ENCODE assay signal across 8 cellular contexts in the genomic region with DNA sequence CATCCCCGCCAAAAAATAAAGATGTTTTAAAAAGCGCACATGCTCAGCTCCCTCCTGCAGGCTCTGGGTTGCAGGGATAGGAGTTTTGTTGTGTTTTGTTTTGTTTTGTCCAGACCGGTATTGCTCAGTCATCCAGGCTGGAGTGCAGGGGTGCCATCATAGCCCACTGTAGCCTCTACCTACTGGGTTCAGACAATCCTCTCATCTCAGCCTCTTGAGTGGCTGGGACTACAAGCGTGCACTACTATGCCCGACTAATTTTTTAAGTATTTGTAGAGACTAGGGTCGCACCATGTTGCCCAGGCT. TPM values are rescaled to one million over a fixed set of nuclear protein-coding genes. Genes with fewer than 3 reads are reported as not detected.
DNase-seq lines count a peak whose midpoint lies in the region; ATAC-seq and TF ChIP-seq lines count a peak whose summit lies in the region.

No MANE protein-coding gene starts in this region.

- in situ Hi-C loops in ACHN (cut with HindIII; ENCODE audit: low pct_ligation_motif_present, low pct_unique_long_range_greater_than_20kb, low sequenced_read_pairs) = no loop called here

- peak overlapping the region; percentile 63 to 75 (median 72) for H3K27ac ChIP-seq in right lobe of liver

- no peaks in the 10 kb centered on the region for H3K9me3 Mint-ChIP-seq in activated naive CD4-positive, alpha-beta T cell treated with anti-CD3 and anti-CD28 coated beads, Interleukin-2, amount 50 U/mL, for 24 hours
- peaks cover 0 to 10% of the 10 kb centered on the region in 2 donors for H3K9me3 Mint-ChIP-seq in activated naive CD4-positive, alpha-beta T cell treated with anti-CD3 and anti-CD28 coated beads, Interleukin-2, amount 50 U/mL, for 72 hours
- no peaks in the 10 kb centered on the region for H3K9me3 Mint-ChIP-seq in type B pancreatic cell

- peaks cover 26% of the 10 kb centered on the region for H3K4me1 Mint-ChIP-seq in activated naive CD4-positive, alpha-beta T cell treated with anti-CD3 and anti-CD28 coated beads, Interleukin-2, amount 50 U/mL, for 24 hours
- H3K4me1 Mint-ChIP-seq in type B pancreatic cell (ENCODE audit: unreplicated experiment) = peaks cover 18% of the 10 kb centered on the region

- no peaks in the 10 kb centered on the region for H3K36me3 Mint-ChIP-seq in activated naive CD4-positive, alpha-beta T cell treated with anti-CD3 and anti-CD28 coated beads, Interleukin-2, amount 50 U/mL, for 24 hours
- H3K36me3 Mint-ChIP-seq in activated naive CD4-positive, alpha-beta T cell treated with anti-CD3 and anti-CD28 coated beads, Interleukin-2, amount 50 U/mL, for 72 hours = peaks cover 0 to 5% of the 10 kb centered on the region in 2 donors
- no peaks in the 10 kb centered on the region for H3K36me3 Mint-ChIP-seq in type B pancreatic cell

- H3K4me1 ChIP-seq in right lobe of liver = peaks cover 0 to 7% (median 2%) of the 10 kb centered on the region in 4 donors

- no peak for TF ChIP-seq POLR2A in right lobe of liver (IDR thresholded peaks at IDR 0.05)

- peak overlapping the region; percentile 69 to 98 (median 87) for H3K4me3 ChIP-seq in right lobe of liver

- H3K9me3 ChIP-seq in right lobe of liver = peaks cover 0 to 2% (median 0%) of the 10 kb centered on the region in 4 donors

- peak overlapping the region; percentile 41 for H3K27ac Mint-ChIP-seq in activated naive CD4-positive, alpha-beta T cell treated with anti-CD3 and anti-CD28 coated beads, Interleukin-2, amount 50 U/mL, for 24 hours
- H3K27ac Mint-ChIP-seq in activated naive CD4-positive, alpha-beta T cell treated with anti-CD3 and anti-CD28 coated beads, Interleukin-2, amount 50 U/mL, for 72 hours = peak overlapping the region; percentile 96 to 97
- H3K27ac Mint-ChIP-seq in type B pancreatic cell = peak overlapping the region; percentile 85

- H3K27me3 Mint-ChIP-seq in activated naive CD4-positive, alpha-beta T cell treated with anti-CD3 and anti-CD28 coated beads, Interleukin-2, amount 50 U/mL, for 24 hours = peaks cover 4% of the 10 kb centered on the region
- H3K27me3 Mint-ChIP-seq in type B pancreatic cell = no peaks in the 10 kb centered on the region

- no peaks in the 10 kb centered on the region for H3K27me3 ChIP-seq in right lobe of liver

- ATAC-seq in activated naive CD4-positive, alpha-beta T cell treated with anti-CD3 and anti-CD28 coated beads, Interleukin-2, amount 50 U/mL, for 72 hours = peak in 1 of 2 donors; percentile 6
- no peak for ATAC-seq in right lobe of liver
- ATAC-seq in GM21381 (IDR thresholded peaks at IDR 0.05; ENCODE audit: unreplicated experiment) = no peak

- 0% methylated on average over 4 of the region's 6 CpGs for WGBS in right lobe of liver (ENCODE audit: insufficient coverage, low coverage, low lambda C conversion rate, missing lambda C conversion rate)

- intact Hi-C loops in right lobe of liver (cut with DNase I) = no loop called here

- H3K36me3 ChIP-seq in right lobe of liver = no peaks in the 10 kb centered on the region

- DNase-seq in activated naive CD4-positive, alpha-beta T cell (lab: John Stamatoyannopoulos, UW) = no peak
- no peak for DNase-seq in activated naive CD4-positive, alpha-beta T cell treated with anti-CD3 and anti-CD28 coated beads, Interleukin-2, amount 50 U/mL, for 72 hours (ENCODE audit: low spot score in 2 of 2)
- no peak for DNase-seq in right lobe of liver
- no peak for DNase-seq in type B pancreatic cell (ENCODE audit: extremely low spot score, unreplicated experiment)
- DNase-seq in NCI-H2196 treated with DMSO at 0.1 percent for 48 hours (lab: John Stamatoyannopoulos, UW; ENCODE audit: unreplicated experiment) = no peak
- DNase-seq in ACHN = no peak

- peak overlapping the region; percentile 91 for H3K4me3 Mint-ChIP-seq in activated naive CD4-positive, alpha-beta T cell treated with anti-CD3 and anti-CD28 coated beads, Interleukin-2, amount 50 U/mL, for 24 hours
- peak overlapping the region; percentile 89 for H3K4me3 Mint-ChIP-seq in type B pancreatic cell

- no peak for TF ChIP-seq CTCF in right lobe of liver (IDR thresholded peaks at IDR 0.05)
- TF ChIP-seq CTCF in type B pancreatic cell (conservative IDR thresholded peaks at IDR 0.05) = no peak

RNA-seq across cellular contexts. Expression of a gene that starts 0.7 kb away (rescaled TPM):
- 10 to 100 TPM; 12.6 to 17.2 TPM for total RNA-seq in activated naive CD4-positive, alpha-beta T cell treated with anti-CD3 and anti-CD28 coated beads, Interleukin-2, amount 50 U/mL, for 72 hours
- total RNA-seq in right lobe of liver (10 to 100 TPM; 13.0 to 24.3 (median 16.5) TPM), type B pancreatic cell (ENCODE audit: low replicate concordance) (12.6 and 28.2 TPM in 2 replicates)

Comparison
In these comparisons a context has a peak if more than half of its experiments do, and no peak if none do; other contexts are left out.
1. H3K27ac Mint-ChIP-seq: peak in every context shown above with its lines; median percentile 96 in activated naive CD4-positive, alpha-beta T cell treated with anti-CD3 and anti-CD28 coated beads, Interleukin-2, amount 50 U/mL, for 72 hours; 85 in type B pancreatic cell; 41 in activated naive CD4-positive, alpha-beta T cell treated with anti-CD3 and anti-CD28 coated beads, Interleukin-2, amount 50 U/mL, for 24 hours.